12 cellular contexts compared by ENCODE assay signal in the genomic region with DNA sequence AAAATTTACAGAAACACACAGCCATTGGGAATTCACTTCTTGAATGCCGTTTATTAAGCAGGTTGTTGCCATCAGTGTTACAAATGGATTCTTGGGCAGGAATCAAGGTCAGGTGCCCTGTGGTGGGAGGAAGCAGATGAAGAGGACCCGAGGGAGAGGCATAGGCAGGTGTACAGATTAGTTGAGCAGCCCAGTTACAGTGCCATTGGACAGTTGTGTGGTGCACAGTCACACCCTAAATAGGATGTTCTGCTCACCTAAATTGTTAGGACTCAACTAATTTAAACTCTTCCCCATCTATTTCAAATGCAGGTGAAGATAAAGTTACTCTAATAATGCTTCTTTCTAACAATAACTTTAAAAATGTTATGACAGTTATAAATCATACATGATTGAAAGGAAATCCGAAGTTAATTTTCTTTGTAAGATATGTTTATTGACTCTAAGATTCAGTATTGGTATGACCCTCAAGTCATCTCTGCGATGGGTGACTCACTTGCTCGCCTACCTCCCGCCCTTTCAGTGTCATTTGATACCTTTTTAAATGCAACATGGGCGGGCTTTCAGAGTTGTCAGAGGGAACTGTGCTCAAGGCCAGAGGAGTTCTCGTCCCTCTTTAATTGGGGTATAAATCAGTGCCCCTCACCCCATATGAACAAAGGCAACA. TPM values are rescaled to one million over a fixed set of nuclear protein-coding genes. Genes with fewer than 3 reads are reported as not detected.
DNase-seq lines count a peak whose midpoint lies in the region; ATAC-seq and TF ChIP-seq lines count a peak whose summit lies in the region.
"Had no signal": no experiment of that assay in that cellular context is flagged by ENCODE, and none has a peak within 500 bp of the region (broad histone marks: within the 10 kb centered on the region; RNA-seq: fewer than 3 reads in every experiment).

No MANE protein-coding gene starts in this region.

- TF ChIP-seq CTCF in heart right ventricle (IDR thresholded peaks at IDR 0.05) (no peak), vagina (IDR thresholded peaks at IDR 0.05) (no peak)

- WGBS in heart right ventricle, 2 donors = 69 to 75% methylated on average over 8 of the region's 8 CpGs

- H3K4me1 ChIP-seq in heart right ventricle (peaks cover under 1 to 64% (median 24%) of the 10 kb centered on the region in 9 donors), adipocyte (ENCODE audit: control insufficient read depth, insufficient read depth, low read length) (peaks cover 62% of the 10 kb centered on the region), vagina (peaks cover 32% of the 10 kb centered on the region)

- H3K9ac ChIP-seq in adipocyte (ENCODE audit: low read length) = peak overlapping the region; percentile 85

- H3K36me3 ChIP-seq in heart right ventricle (peaks cover 0 to 6% (median 0%) of the 10 kb centered on the region in 9 donors), adipocyte (ENCODE audit: control insufficient read depth, insufficient read depth, low read length, severe bottlenecking) (peaks cover 16% of the 10 kb centered on the region), vagina (no peaks in the 10 kb centered on the region)

- H3K4me3 ChIP-seq in heart right ventricle (peak overlapping the region in 5 of 10 donors; percentile 11 to 33 (median 14)), adipocyte (ENCODE audit: low read length) (peak overlapping the region; percentile 31), vagina (peak overlapping the region in 1 of 2 donors; percentile 3)

- TF ChIP-seq POLR2A in vagina (IDR thresholded peaks at IDR 0.05) = no peak

- peak in 1 of 8 donors; percentile 45 for ATAC-seq in heart right ventricle

- intact Hi-C loops in heart right ventricle (cut with DNase I) (no loop called here), cardiac septum (cut with DNase I) (no loop called here), vagina (cut with DNase I) (no loop called here)

- H3K27me3 ChIP-seq in heart right ventricle = no peaks in the 10 kb centered on the region
- no peaks in the 10 kb centered on the region for H3K27me3 ChIP-seq in adipocyte (replicated peaks; ENCODE audit: control insufficient read depth, insufficient read depth, low read length)
- H3K27me3 ChIP-seq in vagina = no peaks in the 10 kb centered on the region

- no peak for DNase-seq in heart right ventricle
- no peak for DNase-seq in cardiac septum (ENCODE audit: low spot score)
- peak; percentile 90 for DNase-seq in adipocyte (ENCODE audit: low read depth)
- peak; percentile 85 for DNase-seq in left kidney (ENCODE audit: low read depth, low spot score)
- no peak for DNase-seq in vagina (ENCODE audit: extremely low spot score in 2 of 2)
- no peak for DNase-seq in NCI-H2227 (lab: John Stamatoyannopoulos, UW; ENCODE audit: unreplicated experiment)
- DNase-seq in NCI-H187 treated with DMSO at 0.1 percent for 48 hours (lab: John Stamatoyannopoulos, UW) = no peak
- no peak for DNase-seq in NCI-H146 (lab: John Stamatoyannopoulos, UW)
- DNase-seq: activated CD8-positive, alpha-beta memory T cell treated with anti-CD3 and anti-CD28 coated beads, Interleukin-2, amount 50 U/mL, for 4 hours; CD4-positive, CD25-positive, alpha-beta regulatory T cell; posterior cingulate gyrus had no signal

- no peaks in the 10 kb centered on the region for H3K9me3 ChIP-seq in heart right ventricle
- no peaks in the 10 kb centered on the region for H3K9me3 ChIP-seq in adipocyte (ENCODE audit: control insufficient read depth, low read length)
- H3K9me3 ChIP-seq in vagina = no peaks in the 10 kb centered on the region

- peak overlapping the region in 9 of 10 donors; percentile 5 to 73 (median 49) for H3K27ac ChIP-seq in heart right ventricle
- peak overlapping the region; percentile 74 for H3K27ac ChIP-seq in vagina

RNA-seq across cellular contexts. Expression of a gene that starts 35.0 kb away (rescaled TPM):
- total RNA-seq in heart right ventricle = 10 to 100 TPM in 8 of 10 donors, 1 to 10 TPM in 2; 8.8 to 25.4 (median 12.7) TPM
- 1 to 10 TPM; 3.8 to 5.1 TPM for polyA plus RNA-seq in heart right ventricle
- total RNA-seq in cardiac septum = 14.3 TPM
- 33.1 TPM for total RNA-seq in vagina

RNA-seq across cellular contexts. Expression of a gene that starts 55.4 kb away (rescaled TPM):
- total RNA-seq in heart right ventricle (10 to 100 TPM in 1 of 10 donors, 1 to 10 TPM in 4, under 1 TPM in 3, not detected in 2; 0.45 to 40.8 (median 1.5) TPM), cardiac septum (0.97 TPM), vagina (not detected)
- 1 to 10 TPM; 1.5 to 2.6 TPM for polyA plus RNA-seq in heart right ventricle
- total RNA-seq: endothelial cell of umbilical vein had no signal

Comparison
In these comparisons a context has a peak if more than half of its experiments do, and no peak if none do; other contexts are left out.
1. DNase-seq: peak in adipocyte (single experiment) and left kidney (single experiment); none in heart right ventricle (0 of 2), cardiac septum (single experiment), vagina (0 of 2), NCI-H2227 (single experiment), NCI-H187 treated with DMSO at 0.1 percent for 48 hours (single experiment) and NCI-H146 (single experiment).